ENCODE assay signal across 14 cellular contexts in the genomic region with DNA sequence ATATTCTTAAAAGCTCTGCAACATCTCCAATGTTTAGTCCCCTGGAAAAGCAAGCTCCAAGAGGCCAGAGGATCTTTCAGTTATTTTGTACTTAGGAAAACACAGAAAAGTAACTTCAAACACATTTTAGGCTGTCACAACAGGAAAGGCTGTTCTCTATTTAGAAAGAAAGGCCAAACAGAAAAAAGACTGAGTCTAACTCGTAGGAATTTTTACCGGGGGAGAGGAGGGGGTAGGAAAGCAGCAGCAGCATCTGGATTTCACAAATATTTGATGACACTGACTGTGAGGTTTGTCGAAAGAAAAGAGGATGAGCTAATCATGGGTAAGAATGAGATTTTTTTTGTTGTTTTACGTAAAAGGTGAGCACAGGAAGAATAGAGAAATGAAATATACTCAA.
DNase-seq lines count a peak whose midpoint lies in the region; ATAC-seq and TF ChIP-seq lines count a peak whose summit lies in the region.
"Had no signal": no experiment of that assay in that cellular context is flagged by ENCODE, and none has a peak within 500 bp of the region (broad histone marks: within the 10 kb centered on the region; RNA-seq: fewer than 3 reads in every experiment).

No MANE protein-coding gene starts in this region.

- no peaks in the 10 kb centered on the region for H3K9me3 Mint-ChIP-seq in osteocyte (ENCODE audit: unreplicated experiment)
- H3K9me3 Mint-ChIP-seq: stimulated activated naive CD8-positive, alpha-beta T cell treated with anti-CD3 and anti-CD28 coated beads, Interleukin-15, amount 100 ng/mL, for 72 hours had no signal

- H3K4me1 Mint-ChIP-seq in osteocyte (ENCODE audit: unreplicated experiment) = peaks cover 21% of the 10 kb centered on the region
- H3K4me1 Mint-ChIP-seq: activated CD4-positive, alpha-beta T cell treated with anti-CD3 and anti-CD28 coated beads for 36 hours; stimulated activated naive CD8-positive, alpha-beta T cell treated with anti-CD3 and anti-CD28 coated beads, Interleukin-15, amount 100 ng/mL, for 72 hours had no signal

- peak; percentile 85 for DNase-seq in EH (ENCODE audit: low read depth)
- peak; percentile 37 for DNase-seq in fibroblast of the conjunctiva (ENCODE audit: low read depth)
- no peak for DNase-seq in osteocyte (ENCODE audit: extremely low spot score, unreplicated experiment)
- DNase-seq in NCI-H446 (lab: John Stamatoyannopoulos, UW) = no peak
- DNase-seq in iPS-NIHi7 (ENCODE audit: extremely low spot score) = no peak
- no peak for DNase-seq in activated CD4-positive, alpha-beta T cell treated with anti-CD3 and anti-CD28 coated beads, Interleukin-2, amount 50 U/mL, for 48 hours
- DNase-seq: activated CD4-positive, alpha-beta T cell treated with anti-CD3 and anti-CD28 coated beads for 36 hours; anterior cingulate cortex; NCI-H2081; NK-92 treated with Interleukin-12 subunit alpha and Interleukin-12 subunit beta, amount 100 ng/mL, for 24 hours; stimulated activated naive CD8-positive, alpha-beta T cell treated with anti-CD3 and anti-CD28 coated beads, Interleukin-15, amount 100 ng/mL, for 72 hours had no signal

- H3K27me3 Mint-ChIP-seq in osteocyte (ENCODE audit: unreplicated experiment) = no peaks in the 10 kb centered on the region
- H3K27me3 Mint-ChIP-seq: activated CD4-positive, alpha-beta T cell treated with anti-CD3 and anti-CD28 coated beads for 36 hours; stimulated activated naive CD8-positive, alpha-beta T cell treated with anti-CD3 and anti-CD28 coated beads, Interleukin-15, amount 100 ng/mL, for 72 hours had no signal

- no peak for TF ChIP-seq CTCF in osteocyte (IDR thresholded peaks at IDR 0.05)

- peak overlapping the region; percentile 34 for H3K4me3 Mint-ChIP-seq in osteocyte (ENCODE audit: unreplicated experiment)
- H3K4me3 Mint-ChIP-seq: activated CD4-positive, alpha-beta T cell treated with anti-CD3 and anti-CD28 coated beads for 36 hours; CD14-positive monocyte; stimulated activated naive CD8-positive, alpha-beta T cell treated with anti-CD3 and anti-CD28 coated beads, Interleukin-15, amount 100 ng/mL, for 72 hours had no signal

- peak overlapping the region; percentile 82 for H3K27ac Mint-ChIP-seq in osteocyte (ENCODE audit: unreplicated experiment)
- H3K27ac Mint-ChIP-seq: activated CD4-positive, alpha-beta T cell treated with anti-CD3 and anti-CD28 coated beads for 36 hours; stimulated activated naive CD8-positive, alpha-beta T cell treated with anti-CD3 and anti-CD28 coated beads, Interleukin-15, amount 100 ng/mL, for 72 hours had no signal

- peak; percentile 81 for ATAC-seq in SK-N-SH treated with all-trans-retinoic acid at 6 μM for 48 hours
- no peak for ATAC-seq in HG03342 (IDR thresholded peaks at IDR 0.05; ENCODE audit: unreplicated experiment)
- ATAC-seq: activated CD4-positive, alpha-beta T cell treated with anti-CD3 and anti-CD28 coated beads for 36 hours; stimulated activated naive CD8-positive, alpha-beta T cell treated with anti-CD3 and anti-CD28 coated beads, Interleukin-15, amount 100 ng/mL, for 72 hours had no signal

- peaks cover 3% of the 10 kb centered on the region for H3K36me3 Mint-ChIP-seq in osteocyte (ENCODE audit: unreplicated experiment)

TF ChIP-seq in SK-N-SH treated with all-trans-retinoic acid at 6 μM for 48 hours, 23 proteins besides CTCF, POLR2A, EP300 and RAD21:
- TF ChIP-seq, protein P1, sequence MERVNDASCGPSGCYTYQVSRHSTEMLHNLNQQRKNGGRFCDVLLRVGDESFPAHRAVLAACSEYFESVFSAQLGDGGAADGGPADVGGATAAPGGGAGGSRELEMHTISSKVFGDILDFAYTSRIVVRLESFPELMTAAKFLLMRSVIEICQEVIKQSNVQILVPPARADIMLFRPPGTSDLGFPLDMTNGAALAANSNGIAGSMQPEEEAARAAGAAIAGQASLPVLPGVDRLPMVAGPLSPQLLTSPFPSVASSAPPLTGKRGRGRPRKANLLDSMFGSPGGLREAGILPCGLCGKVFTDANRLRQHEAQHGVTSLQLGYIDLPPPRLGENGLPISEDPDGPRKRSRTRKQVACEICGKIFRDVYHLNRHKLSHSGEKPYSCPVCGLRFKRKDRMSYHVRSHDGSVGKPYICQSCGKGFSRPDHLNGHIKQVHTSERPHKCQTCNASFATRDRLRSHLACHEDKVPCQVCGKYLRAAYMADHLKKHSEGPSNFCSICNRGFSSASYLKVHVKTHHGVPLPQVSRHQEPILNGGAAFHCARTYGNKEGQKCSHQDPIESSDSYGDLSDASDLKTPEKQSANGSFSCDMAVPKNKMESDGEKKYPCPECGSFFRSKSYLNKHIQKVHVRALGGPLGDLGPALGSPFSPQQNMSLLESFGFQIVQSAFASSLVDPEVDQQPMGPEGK (CRISPR knock-in tag; IDR thresholded peaks at IDR 0.05; ENCODE audit: borderline replicate concordance) = peak; percentile 29; the same call in 1 of the 2 replicates
- no peak for TF ChIP-seq ZFP30 (CRISPR knock-in tag; IDR thresholded peaks at IDR 0.05)

Comparison
In these comparisons a context has a peak if more than half of its experiments do, and no peak if none do; other contexts are left out.
1. DNase-seq: peak in EH (single experiment) and fibroblast of the conjunctiva (single experiment); none in osteocyte (single experiment), NCI-H446 (0 of 2), iPS-NIHi7 (single experiment) and activated CD4-positive, alpha-beta T cell treated with anti-CD3 and anti-CD28 coated beads, Interleukin-2, amount 50 U/mL, for 48 hours (0 of 2).